ENCODE assay signal across 25 cellular contexts in the genomic region with DNA sequence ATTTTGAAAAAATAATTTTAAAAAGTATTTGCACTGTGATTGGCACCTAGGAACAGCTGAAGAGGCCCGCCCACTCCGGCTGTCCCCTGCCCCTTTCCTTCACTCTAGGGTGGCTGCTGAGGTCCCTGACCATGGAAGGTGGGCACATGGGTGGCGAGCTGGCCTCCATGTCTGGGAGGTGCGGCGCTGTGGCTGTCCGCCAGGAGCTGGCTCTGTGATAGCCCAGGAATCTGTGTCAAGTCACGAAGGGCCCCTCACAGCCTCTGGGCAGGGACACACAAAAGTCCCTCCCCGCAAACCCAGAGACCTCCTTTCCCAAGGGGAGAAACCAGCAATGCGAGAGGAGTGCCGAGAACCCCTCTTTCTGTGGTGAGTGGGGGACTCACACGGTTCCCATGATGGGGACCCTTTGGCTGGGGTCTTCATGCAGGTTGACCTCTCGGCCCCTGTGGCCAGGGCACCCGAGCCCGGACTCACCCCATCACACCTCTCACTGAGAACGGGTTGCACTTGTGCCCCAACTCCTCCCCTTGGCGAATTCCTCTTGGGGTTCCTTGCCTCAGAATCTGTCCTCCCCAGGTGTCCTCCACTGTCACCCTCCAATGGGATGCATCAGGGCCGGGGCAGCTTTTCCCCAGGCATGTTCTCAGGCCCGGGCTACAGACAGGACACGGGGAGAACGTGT.
"Had no signal": no experiment of that assay in that cellular context is flagged by ENCODE, and none has a peak within 500 bp of the region (broad histone marks: within the 10 kb centered on the region; RNA-seq: fewer than 3 reads in every experiment).

No MANE protein-coding gene starts in this region.

- FAIRE-seq: colon, frontal cortex, keratinocyte, small intestine had no signal

- H3K4me2 ChIP-seq: neural progenitor cell had no signal

- ATAC-seq: left lobe of liver; naive thymus-derived CD4-positive, alpha-beta T cell; right lobe of liver; stimulated activated naive CD8-positive, alpha-beta T cell treated with anti-CD3 and anti-CD28 coated beads, Interleukin-15, amount 100 ng/mL, for 72 hours; upper lobe of right lung had no signal

- H3K9me3 ChIP-seq: ovary, right lobe of liver, suprapubic skin, transverse colon, upper lobe of right lung, vagina had no signal

- H3K36me3 ChIP-seq: neural progenitor cell, ovary, right lobe of liver, suprapubic skin, transverse colon, upper lobe of right lung, vagina had no signal

- H3K4me3 ChIP-seq: dorsolateral prefrontal cortex, neural progenitor cell, ovary, right lobe of liver, suprapubic skin, transverse colon, upper lobe of right lung, vagina had no signal

- H3K27me3 ChIP-seq: dorsolateral prefrontal cortex, neural progenitor cell, ovary, right lobe of liver, suprapubic skin, transverse colon, upper lobe of right lung, vagina had no signal

- DNase-seq: effector CD4-positive, alpha-beta T cell; head of caudate nucleus; mesenchymal stem cell; midbrain; naive thymus-derived CD4-positive, alpha-beta T cell; nucleus accumbens; small intestine; stimulated activated CD4-positive, alpha-beta T cell treated with anti-CD3 and anti-CD28 coated beads, Interleukin-12 subunit alpha, Interleukin-12 subunit beta, amount 100 ng/mL, for 4 hours; stimulated activated CD4-positive, alpha-beta T cell treated with anti-CD3 and anti-CD28 coated beads, Interleukin-1b, Interleukin-23, amount 100 ng/mL, for 48 hours; stimulated activated CD4-positive, alpha-beta T cell treated with anti-CD3 and anti-CD28 coated beads, Interleukin-4, amount 100 ng/mL, for 1 hour; stimulated activated CD8-positive, alpha-beta memory T cell treated with anti-CD3 and anti-CD28 coated beads, Interleukin-4, amount 100 ng/mL, for 48 hours; stimulated activated naive CD4-positive, alpha-beta T cell; stimulated activated naive CD8-positive, alpha-beta T cell treated with anti-CD3 and anti-CD28 coated beads, Interleukin-15, amount 100 ng/mL, for 72 hours; transverse colon had no signal

- H3K27ac ChIP-seq: dorsolateral prefrontal cortex, neural progenitor cell, ovary, right lobe of liver, suprapubic skin, transverse colon, upper lobe of right lung, vagina had no signal

- H3K4me1 ChIP-seq: right lobe of liver, upper lobe of right lung had no signal

- H3K9ac ChIP-seq: neural progenitor cell had no signal
